ENCODE assay signal across 8 cellular contexts in the genomic region with DNA sequence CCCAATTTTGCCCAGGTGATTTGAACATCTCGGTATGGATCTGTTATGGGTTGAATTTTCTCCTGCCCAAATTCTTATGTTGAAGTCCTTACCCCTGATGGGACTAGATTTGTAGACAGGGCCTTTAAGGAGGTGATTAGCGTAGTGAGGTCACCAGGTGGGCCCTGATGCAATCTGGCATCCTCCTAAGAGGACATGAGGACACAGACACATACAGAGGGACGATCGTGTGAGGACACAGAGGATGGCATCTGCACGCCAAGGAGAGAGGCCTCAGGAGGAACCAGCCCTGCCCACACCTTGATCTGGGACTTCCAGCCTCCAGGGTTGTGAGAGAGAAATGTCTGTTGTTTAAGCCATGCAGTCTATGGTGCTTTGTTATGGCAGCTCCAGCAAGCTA.
DNase-seq lines count a peak whose midpoint lies in the region; ATAC-seq and TF ChIP-seq lines count a peak whose summit lies in the region.
"Not testable (repeated sequence)": the region's sequence is repeated elsewhere in the genome, so short reads cannot be mapped to it uniquely, and the experiment has no call there.

No MANE protein-coding gene starts in this region.

- POLR2A ChIA-PET in CD4-positive, alpha-beta T cell (lab: Charles Lee): interaction anchor here (0.7 kb wide), 1 partner anchor 55 kb away, joined by 3 read pairs; no protein-coding TSS in a partner anchor

- H3K4me3 Mint-ChIP-seq in CD4-positive, alpha-beta T cell: peak overlapping the region; percentile 47
- H3K4me3 Mint-ChIP-seq in activated CD4-positive, alpha-beta T cell treated with anti-CD3 and anti-CD28 coated beads, Interleukin-2, amount 10 ng/mL, durations not matched to agents 24 days and 14 days: peak overlapping the region; percentile 53
- peak overlapping the region; percentile 40 to 60 for H3K4me3 Mint-ChIP-seq in activated T-cell treated with anti-CD3 and anti-CD28 coated beads, Interleukin-2, amount 50 U/mL, for 72 hours
- not testable (repeated sequence) for H3K4me3 Mint-ChIP-seq in activated naive CD8-positive, alpha-beta T cell treated with anti-CD3 and anti-CD28 coated beads for 36 hours; natural killer cell treated with Interleukin-12 subunit alpha and Interleukin-12 subunit beta and Interleukin-15 and Interleukin-18, amount 100 ng/mL, for 72 hours; stimulated activated naive CD8-positive, alpha-beta T cell treated with anti-CD3 and anti-CD28 coated beads, Interleukin-15, Interleukin-2, amounts not matched to agents 100 ng/mL and 50 ng/mL, for 24 hours

- H3K36me3 Mint-ChIP-seq in CD4-positive, alpha-beta T cell (ENCODE audit: low read depth); activated T-cell treated with anti-CD3 and anti-CD28 coated beads, Interleukin-2, amount 50 U/mL, for 72 hours (ENCODE audit: insufficient read depth in 2 of 2); natural killer cell treated with Interleukin-12 subunit alpha and Interleukin-12 subunit beta and Interleukin-15 and Interleukin-18, amount 100 ng/mL, for 72 hours: not testable (repeated sequence)
- H3K36me3 Mint-ChIP-seq in activated CD4-positive, alpha-beta T cell treated with anti-CD3 and anti-CD28 coated beads, Interleukin-2, amount 10 ng/mL, durations not matched to agents 24 days and 14 days (ENCODE audit: low read depth): peaks cover 12% of the 10 kb centered on the region
- H3K36me3 Mint-ChIP-seq in activated naive CD8-positive, alpha-beta T cell treated with anti-CD3 and anti-CD28 coated beads for 36 hours: peaks cover 13% of the 10 kb centered on the region
- peaks cover 25% of the 10 kb centered on the region for H3K36me3 Mint-ChIP-seq in stimulated activated naive CD8-positive, alpha-beta T cell treated with anti-CD3 and anti-CD28 coated beads, Interleukin-15, Interleukin-2, amounts not matched to agents 100 ng/mL and 50 ng/mL, for 24 hours (ENCODE audit: low read depth)

- H3K27ac ChIP-seq in CD4-positive, alpha-beta T cell (ENCODE audit: low read depth, low read length): peak overlapping the region; percentile 38
- peak overlapping the region; percentile 87 for H3K27ac ChIP-seq in KOPT-K1 (ENCODE audit: low read depth, low read length, poor library complexity, severe bottlenecking)

- peaks cover 68% of the 10 kb centered on the region for H3K4me1 Mint-ChIP-seq in CD4-positive, alpha-beta T cell (ENCODE audit: low read depth)
- H3K4me1 Mint-ChIP-seq in activated CD4-positive, alpha-beta T cell treated with anti-CD3 and anti-CD28 coated beads, Interleukin-2, amount 10 ng/mL, durations not matched to agents 24 days and 14 days: peaks cover 37% of the 10 kb centered on the region
- peaks cover 53% of the 10 kb centered on the region for H3K4me1 Mint-ChIP-seq in activated T-cell treated with anti-CD3 and anti-CD28 coated beads, Interleukin-2, amount 50 U/mL, for 72 hours (ENCODE audit: low read depth)
- peaks cover 43% of the 10 kb centered on the region for H3K4me1 Mint-ChIP-seq in activated naive CD8-positive, alpha-beta T cell treated with anti-CD3 and anti-CD28 coated beads for 36 hours
- H3K4me1 Mint-ChIP-seq in natural killer cell treated with Interleukin-12 subunit alpha and Interleukin-12 subunit beta and Interleukin-15 and Interleukin-18, amount 100 ng/mL, for 72 hours (ENCODE audit: low read depth in 2 of 2): peaks cover 8 to 17% of the 10 kb centered on the region in 2 donors
- H3K4me1 Mint-ChIP-seq in stimulated activated naive CD8-positive, alpha-beta T cell treated with anti-CD3 and anti-CD28 coated beads, Interleukin-15, Interleukin-2, amounts not matched to agents 100 ng/mL and 50 ng/mL, for 24 hours (ENCODE audit: low read depth): peaks cover 50% of the 10 kb centered on the region

- H3K9me3 Mint-ChIP-seq in CD4-positive, alpha-beta T cell; activated CD4-positive, alpha-beta T cell treated with anti-CD3 and anti-CD28 coated beads, Interleukin-2, amount 10 ng/mL, durations not matched to agents 24 days and 14 days; activated T-cell treated with anti-CD3 and anti-CD28 coated beads, Interleukin-2, amount 50 U/mL, for 72 hours; activated naive CD8-positive, alpha-beta T cell treated with anti-CD3 and anti-CD28 coated beads for 36 hours; natural killer cell treated with Interleukin-12 subunit alpha and Interleukin-12 subunit beta and Interleukin-15 and Interleukin-18, amount 100 ng/mL, for 72 hours; stimulated activated naive CD8-positive, alpha-beta T cell treated with anti-CD3 and anti-CD28 coated beads, Interleukin-15, Interleukin-2, amounts not matched to agents 100 ng/mL and 50 ng/mL, for 24 hours: not testable (repeated sequence)

- H3K9me3 ChIP-seq in CD4-positive, alpha-beta T cell (ENCODE audit: control insufficient read depth, low read length); KOPT-K1 (ENCODE audit: insufficient read depth, low read length, poor library complexity, severe bottlenecking): not testable (repeated sequence)

- intact Hi-C loops in CD4-positive, alpha-beta T cell (cut with DNase I, micrococcal nuclease); activated CD4-positive, alpha-beta T cell treated with anti-CD3 and anti-CD28 coated beads, Interleukin-2, amount 10 ng/mL, durations not matched to agents 24 days and 14 days (cut with micrococcal nuclease); Right ventricle myocardium inferior (cut with DNase I): not testable (repeated sequence)

- not testable (repeated sequence) for H3K27me3 Mint-ChIP-seq in CD4-positive, alpha-beta T cell; activated CD4-positive, alpha-beta T cell treated with anti-CD3 and anti-CD28 coated beads, Interleukin-2, amount 10 ng/mL, durations not matched to agents 24 days and 14 days; activated T-cell treated with anti-CD3 and anti-CD28 coated beads, Interleukin-2, amount 50 U/mL, for 72 hours (ENCODE audit: low read depth); activated naive CD8-positive, alpha-beta T cell treated with anti-CD3 and anti-CD28 coated beads for 36 hours; natural killer cell treated with Interleukin-12 subunit alpha and Interleukin-12 subunit beta and Interleukin-15 and Interleukin-18, amount 100 ng/mL, for 72 hours; stimulated activated naive CD8-positive, alpha-beta T cell treated with anti-CD3 and anti-CD28 coated beads, Interleukin-15, Interleukin-2, amounts not matched to agents 100 ng/mL and 50 ng/mL, for 24 hours

- H3K27ac Mint-ChIP-seq in CD4-positive, alpha-beta T cell: peak overlapping the region; percentile 89
- peak overlapping the region; percentile 71 for H3K27ac Mint-ChIP-seq in activated CD4-positive, alpha-beta T cell treated with anti-CD3 and anti-CD28 coated beads, Interleukin-2, amount 10 ng/mL, durations not matched to agents 24 days and 14 days
- H3K27ac Mint-ChIP-seq in activated T-cell treated with anti-CD3 and anti-CD28 coated beads, Interleukin-2, amount 50 U/mL, for 72 hours: peak overlapping the region; percentile 89
- peak overlapping the region; percentile 84 for H3K27ac Mint-ChIP-seq in activated naive CD8-positive, alpha-beta T cell treated with anti-CD3 and anti-CD28 coated beads for 36 hours
- H3K27ac Mint-ChIP-seq in natural killer cell treated with Interleukin-12 subunit alpha and Interleukin-12 subunit beta and Interleukin-15 and Interleukin-18, amount 100 ng/mL, for 72 hours: peak overlapping the region; percentile 35 to 69
- peak overlapping the region; percentile 70 for H3K27ac Mint-ChIP-seq in stimulated activated naive CD8-positive, alpha-beta T cell treated with anti-CD3 and anti-CD28 coated beads, Interleukin-15, Interleukin-2, amounts not matched to agents 100 ng/mL and 50 ng/mL, for 24 hours

- not testable (repeated sequence) for H3K36me3 ChIP-seq in KOPT-K1 (ENCODE audit: insufficient read depth, low read length)

- CTCF ChIA-PET in CD4-positive, alpha-beta T cell (lab: Charles Lee): not testable (repeated sequence)

- not testable (repeated sequence) for H3K27me3 ChIP-seq in CD4-positive, alpha-beta T cell (ENCODE audit: control insufficient read depth, insufficient read depth, low read length)

- ATAC-seq in CD4-positive, alpha-beta T cell (ENCODE audit: poor library complexity); natural killer cell treated with Interleukin-12 subunit alpha and Interleukin-12 subunit beta and Interleukin-15 and Interleukin-18, amount 100 ng/mL, for 72 hours: not testable (repeated sequence)
- ATAC-seq in activated T-cell treated with anti-CD3 and anti-CD28 coated beads, Interleukin-2, amount 50 U/mL, for 72 hours (replicated peaks in 1 of 2): peak; percentile 4 to 17
- peak; percentile 12 for ATAC-seq in Right ventricle myocardium inferior

- DNase-seq in CD4-positive, alpha-beta T cell; activated CD4-positive, alpha-beta T cell treated with anti-CD3 and anti-CD28 coated beads, Interleukin-2, amount 10 ng/mL, durations not matched to agents 24 days and 14 days; activated T-cell treated with anti-CD3 and anti-CD28 coated beads, Interleukin-2, amount 50 U/mL, for 72 hours; activated naive CD8-positive, alpha-beta T cell treated with anti-CD3 and anti-CD28 coated beads for 36 hours; Right ventricle myocardium inferior (ENCODE audit: missing footprints); natural killer cell treated with Interleukin-12 subunit alpha and Interleukin-12 subunit beta and Interleukin-15 and Interleukin-18, amount 100 ng/mL, for 72 hours (ENCODE audit: low spot score): not testable (repeated sequence)

- TF ChIP-seq CTCF in CD4-positive, alpha-beta T cell (IDR thresholded peaks at IDR 0.05): not testable (repeated sequence)
